ENCODE assay signal across 8 cellular contexts in the genomic region with DNA sequence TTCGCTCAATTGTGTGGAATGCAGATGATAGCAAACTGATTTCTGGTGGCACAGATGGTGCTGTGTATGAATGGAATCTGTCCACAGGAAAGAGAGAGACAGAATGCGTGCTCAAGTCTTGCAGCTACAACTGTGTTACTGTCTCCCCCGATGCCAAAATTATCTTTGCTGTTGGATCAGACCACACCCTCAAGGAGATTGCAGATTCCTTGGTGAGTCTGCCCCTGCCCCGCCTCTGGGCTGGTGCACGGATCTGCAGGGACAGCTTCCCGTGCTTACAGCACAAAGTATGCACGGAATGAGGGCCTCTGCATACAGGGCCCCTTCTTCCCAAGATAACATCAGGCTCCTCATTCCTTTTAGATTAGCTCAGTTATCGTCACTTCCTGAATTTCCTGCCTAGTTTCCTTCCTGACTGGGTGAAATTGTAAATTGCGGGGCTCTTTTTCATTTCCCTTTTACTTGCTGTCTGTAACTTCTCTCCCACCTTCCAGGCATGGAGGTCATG. TPM values are rescaled to one million over a fixed set of nuclear protein-coding genes. Genes with fewer than 3 reads are reported as not detected.
A peak's percentile ranks its signal among the peaks of the same experiment; 100 is the strongest.
DNase-seq lines count a peak whose midpoint lies in the region; ATAC-seq and TF ChIP-seq lines count a peak whose summit lies in the region.

No MANE protein-coding gene starts in this region.

- peak overlapping the region; percentile 31 for H3K4me3 ChIP-seq in GM23248
- H3K4me3 ChIP-seq in retinal pigment epithelial cell (ENCODE audit: low read length): no peak overlapping the region
- no peak overlapping the region for H3K4me3 ChIP-seq in coronary artery

- peak overlapping the region; percentile 60 for H2AFZ ChIP-seq in GM23248

- H3K4me3 Mint-ChIP-seq in glutamatergic neuron (ENCODE audit: unreplicated experiment): peak overlapping the region; percentile 41

- in situ Hi-C loops in GM23248 (cut with MboI): no loop called here

- peaks cover 29% of the 10 kb centered on the region for H3F3A ChIP-seq in GM23248 (ENCODE audit: insufficient read depth)

- no peaks in the 10 kb centered on the region for H3K27me3 ChIP-seq in GM23248 (replicated peaks; ENCODE audit: insufficient read depth)

- TF ChIP-seq CTCF in glutamatergic neuron (IDR thresholded peaks at IDR 0.05; ENCODE audit: partially characterized antibody, unreplicated experiment): no peak
- TF ChIP-seq CTCF in retinal pigment epithelial cell (conservative IDR thresholded peaks at IDR 0.05; ENCODE audit: low read depth, low read length): no peak
- no peak for TF ChIP-seq CTCF in coronary artery (IDR thresholded peaks at IDR 0.05)

- H3K9me3 Mint-ChIP-seq in glutamatergic neuron (ENCODE audit: unreplicated experiment): no peaks in the 10 kb centered on the region

- no peaks in the 10 kb centered on the region for H3K79me2 ChIP-seq in GM23248 (ENCODE audit: insufficient read depth)

- WGBS in GM23248 (ENCODE audit: low coverage in 1 of 2, low lambda C conversion rate in 2 of 2, missing lambda C conversion rate in 2 of 2), 2 experiments: 0 to 1% methylated on average over 9 of the region's 9 CpGs

- no peaks in the 10 kb centered on the region for H3K27me3 Mint-ChIP-seq in glutamatergic neuron (ENCODE audit: unreplicated experiment)

- H3K36me3 ChIP-seq in GM23248 (ENCODE audit: low read depth): no peaks in the 10 kb centered on the region

- peak overlapping the region; percentile 63 for H3K4me2 ChIP-seq in GM23248 (ENCODE audit: unreplicated experiment)

- H3K9me3 ChIP-seq in GM23248 (ENCODE audit: low read depth): no peaks in the 10 kb centered on the region

- H3K27ac Mint-ChIP-seq in glutamatergic neuron (ENCODE audit: unreplicated experiment): peak overlapping the region; percentile 22

- ATAC-seq in HG03521 (IDR thresholded peaks at IDR 0.05; ENCODE audit: unreplicated experiment): no peak
- ATAC-seq in GM21619 (IDR thresholded peaks at IDR 0.05; ENCODE audit: unreplicated experiment): no peak

- peaks cover 15% of the 10 kb centered on the region for H3K36me3 Mint-ChIP-seq in glutamatergic neuron (ENCODE audit: unreplicated experiment)

- peak; percentile 96 for DNase-seq in GM23248
- peak; percentile 86 for DNase-seq in SW480 (ENCODE audit: low spot score)
- DNase-seq in glutamatergic neuron: no peak
- DNase-seq in retinal pigment epithelial cell (ENCODE audit: low read depth): peak; percentile 89
- no peak for DNase-seq in NCI-H748 treated with DMSO at 0.1 percent for 48 hours (lab: John Stamatoyannopoulos, UW)
- DNase-seq in coronary artery (ENCODE audit: low spot score): no peak

- H3K4me1 ChIP-seq in GM23248 (ENCODE audit: insufficient read depth): peaks cover 27% of the 10 kb centered on the region

- H4K20me1 ChIP-seq in GM23248 (ENCODE audit: insufficient read depth): no peaks in the 10 kb centered on the region

- H3K9ac ChIP-seq in GM23248: peak overlapping the region; percentile 61

- no peaks in the 10 kb centered on the region for H3K9me2 ChIP-seq in GM23248 (ENCODE audit: insufficient read depth)

- H3K27ac ChIP-seq in GM23248 (peak overlapping the region; percentile 88), coronary artery (peak overlapping the region in 1 of 2 donors; percentile 45)

- peaks cover 6% of the 10 kb centered on the region for H3K4me1 Mint-ChIP-seq in glutamatergic neuron (ENCODE audit: low read depth, unreplicated experiment)

RNA-seq across cellular contexts. Expression of gene CFAP57, which starts 34.6 kb away (rescaled TPM):
- 0.32 and 0.63 TPM in 2 replicates for total RNA-seq in GM23248 (2014; rRNA removed; shearing (Covaris generic))
- 0.32 and 0.35 TPM in 2 replicates for polyA plus RNA-seq in GM23248 (2016; fragmentation: Nextera tagmentation; extraction: Ambion mirVana)
- 5.0 TPM for total RNA-seq in glutamatergic neuron (ENCODE audit: unreplicated experiment)

RNA-seq across cellular contexts. Expression of gene EBNA1BP2, which starts 34.7 kb away (rescaled TPM):
- total RNA-seq in GM23248 (2014; rRNA removed; shearing (Covaris generic)): 113 and 120 TPM in 2 replicates
- polyA plus RNA-seq in GM23248 (2016; fragmentation: Nextera tagmentation; extraction: Ambion mirVana): 162 and 164 TPM in 2 replicates
- 31.3 TPM for total RNA-seq in glutamatergic neuron (ENCODE audit: unreplicated experiment)

Comparison
In these comparisons a context has a peak if more than half of its experiments do, and no peak if none do; other contexts are left out.
1. DNase-seq: peak in GM23248 (single experiment), SW480 (single experiment) and retinal pigment epithelial cell (single experiment); none in glutamatergic neuron (single experiment), NCI-H748 treated with DMSO at 0.1 percent for 48 hours (single experiment) and coronary artery (single experiment).